ENCODE assay signal across 30 cellular contexts in genomic region chr3:129994883-129995559, GRCh38. TPM values are rescaled to one million over a fixed set of nuclear protein-coding genes. Genes with fewer than 3 reads are reported as not detected.
DNase-seq lines count a peak whose midpoint lies in the region; ATAC-seq, FAIRE-seq and TF ChIP-seq lines count a peak whose summit lies in the region.
"Had no signal": no experiment of that assay in that cellular context is flagged by ENCODE, and none has a peak within 500 bp of the region (broad histone marks: within the 10 kb centered on the region; RNA-seq: fewer than 3 reads in every experiment).

No MANE protein-coding gene starts in this region.

- H3K4me3 ChIP-seq in HepG2 (replicated peaks in 1 of 3; ENCODE audit: insufficient read depth in 1 of 3, low read depth in 2 of 3, low read length in 3 of 3): no peak overlapping the region
- H3K4me3 ChIP-seq in right lobe of liver: no peak overlapping the region
- H3K4me3 ChIP-seq: A549, ascending aorta, GM23248, left lung had no signal

- in situ Hi-C loops in HepG2 (cut with HindIII; ENCODE audit: extremely low pct_ligation_motif_present, low pct_unique_long_range_greater_than_20kb): loop anchor here (5.0 kb wide), 1 partner anchor 53 kb away; no protein-coding TSS in a partner anchor

- TF ChIP-seq POLR2A in HepG2 (IDR thresholded peaks at IDR 0.05; ENCODE audit: insufficient read depth in 1 of 2, low read depth in 2 of 2, low read length in 2 of 2): no peak
- TF ChIP-seq POLR2A in right lobe of liver (IDR thresholded peaks at IDR 0.05): no peak

- TF ChIP-seq CTCF in HepG2 (CRISPR knock-in tag; IDR thresholded peaks at IDR 0.05) (no peak), right lobe of liver (IDR thresholded peaks at IDR 0.05) (no peak)

- H3K9ac ChIP-seq in HepG2 (ENCODE audit: insufficient read depth, low read depth, low read length): no peak overlapping the region
- H3K9ac ChIP-seq: GM23248 had no signal

- H4K20me1 ChIP-seq in HepG2 (ENCODE audit: insufficient read depth, low read length): no peaks in the 10 kb centered on the region

- H3K4me2 ChIP-seq in HepG2 (ENCODE audit: low read depth, low read length): no peak overlapping the region
- H3K4me2 ChIP-seq: A549 had no signal

- no peak overlapping the region for H2AFZ ChIP-seq in HepG2 (ENCODE audit: low read length)
- H2AFZ ChIP-seq: GM23248 had no signal

- ATAC-seq in HepG2: no peak
- no peak for ATAC-seq in right lobe of liver
- ATAC-seq: A549; activated CD4-positive, alpha-beta T cell treated with anti-CD3 and anti-CD28 coated beads for 36 hours; left lung; SK-N-SH treated with all-trans-retinoic acid at 6 μM for 48 hours; T-helper 17 cell had no signal

- FAIRE-seq in HepG2 (lab: Jason Lieb, UNC): no peak
- FAIRE-seq: A549, endometrium had no signal

- BruUV-seq in HepG2 (replicated peaks; lab: Mats Ljungman, UMichigan): no TSS peak

- POLR2A ChIA-PET in HepG2 (lab: Yijun Ruan, JAX): no interaction called here

- H3K4me1 ChIP-seq in HepG2 (ENCODE audit: insufficient read depth, low read length): no peaks in the 10 kb centered on the region
- H3K4me1 ChIP-seq in right lobe of liver: no peaks in the 10 kb centered on the region
- H3K4me1 ChIP-seq: A549, ascending aorta, BE2C, left lung had no signal

- CTCF ChIA-PET in HepG2 (lab: Yijun Ruan, JAX; ENCODE audit: low intra/inter-chr PET ratio, low total read pairs): no interaction called here

- no peak for DNase-seq in HepG2 (ENCODE audit: low spot score)
- DNase-seq in right lobe of liver: no peak
- peak; percentile 86 for DNase-seq in NCI-H82 (lab: John Stamatoyannopoulos, UW)
- peak; percentile 60 for DNase-seq in epithelial cell of prostate (ENCODE audit: low read depth, low spot score)
- DNase-seq in NCI-H510A treated with DMSO at 0.1 percent for 48 hours (lab: John Stamatoyannopoulos, UW): no peak
- no peak for DNase-seq in GDM1 (lab: John Stamatoyannopoulos, UW)
- no peak for DNase-seq in cerebellar nuclear complex (lab: John Stamatoyannopoulos, UW)
- DNase-seq in C1 segment of cervical spinal cord (lab: John Stamatoyannopoulos, UW): no peak
- DNase-seq: activated CD4-positive, alpha-beta T cell treated with anti-CD3 and anti-CD28 coated beads for 36 hours; activated effector memory CD4-positive, alpha-beta T cell treated with anti-CD3 and anti-CD28 coated beads, Interleukin-2, amount 50 U/mL, for 16 hours; activated naive CD8-positive, alpha-beta T cell treated with anti-CD3 and anti-CD28 coated beads for 36 hours; BE2C; central memory CD4-positive, alpha-beta T cell; DMS53; GM23248; left lung; naive B cell; NCI-H146; NCI-H774; nucleus accumbens; OCI-M1; T-helper 17 cell had no signal

- TF ChIP-seq EP300 in HepG2 (IDR thresholded peaks at IDR 0.05; ENCODE audit: low read depth in 2 of 2, low read length in 2 of 2) (no peak), HepG2 (CRISPR knock-in tag; IDR thresholded peaks at IDR 0.05; ENCODE audit: borderline replicate concordance) (no peak)

- no peaks in the 10 kb centered on the region for H3K36me3 ChIP-seq in HepG2 (replicated peaks in 1 of 2; ENCODE audit: control insufficient read depth in 1 of 2, insufficient read depth in 2 of 2, low read length in 2 of 2)
- no peaks in the 10 kb centered on the region for H3K36me3 ChIP-seq in right lobe of liver
- H3K36me3 ChIP-seq: ascending aorta, BE2C, left lung had no signal

- no peak overlapping the region for H3K27ac ChIP-seq in HepG2 (ENCODE audit: extremely low read length, insufficient read depth, low read length)
- no peak overlapping the region for H3K27ac ChIP-seq in right lobe of liver
- no peak overlapping the region for H3K27ac ChIP-seq in epithelial cell of prostate
- H3K27ac ChIP-seq: A549, ascending aorta, GM23248, left lung had no signal

- 6% methylated on average over 5 of the region's 5 CpGs for WGBS in HepG2 (ENCODE audit: low lambda C conversion rate)
- WGBS in right lobe of liver (ENCODE audit: insufficient coverage, low coverage, low lambda C conversion rate, missing lambda C conversion rate): 54% methylated on average over 5 of the region's 5 CpGs

- intact Hi-C loops in HepG2 (cut with micrococcal nuclease; ENCODE audit: unreplicated experiment) (no loop called here), right lobe of liver (cut with DNase I) (no loop called here)

- no peak for TF ChIP-seq RAD21 in HepG2 (CRISPR knock-in tag; IDR thresholded peaks at IDR 0.05)

- H3K27me3 ChIP-seq in HepG2 (ENCODE audit: control insufficient read depth in 1 of 2, insufficient read depth in 2 of 2, low read length in 2 of 2): peaks cover 1 to 24% of the 10 kb centered on the region in 2 experiments; a peak in 4 of 5 replicates
- H3K27me3 ChIP-seq in right lobe of liver: no peaks in the 10 kb centered on the region
- H3K27me3 ChIP-seq: ascending aorta, BE2C had no signal

- H3K9me3 ChIP-seq in HepG2 (ENCODE audit: low read length) (no peaks in the 10 kb centered on the region), right lobe of liver (no peaks in the 10 kb centered on the region)
- H3K9me3 ChIP-seq: A549, ascending aorta, BE2C, left lung had no signal

- H3K79me2 ChIP-seq in HepG2 (ENCODE audit: insufficient read depth, low read length): no peaks in the 10 kb centered on the region

TF ChIP-seq in HepG2, 621 proteins besides CTCF, POLR2A, EP300 and RAD21:
- TF ChIP-seq NBN (conservative IDR thresholded peaks at IDR 0.05) (no peak), ZNF768 (CRISPR knock-in tag; IDR thresholded peaks at IDR 0.05) (peak; percentile 44; the same call in 1 of the 2 replicates)

RNA-seq across cellular contexts. Expression of gene TRH, which starts 20.5 kb away (rescaled TPM):
- total RNA-seq in HepG2 (2016; rRNA removed; fragmentation: Illumina TruSeq; extraction: Trizol) (not detected in 2 replicates), right lobe of liver (not detected)
- total RNA-seq in HepG2 (2016; cell fraction: cytosol; rRNA removed; fragmentation: Illumina TruSeq; extraction: Trizol; ENCODE audit: low read depth): not detected in 2 replicates
- not detected in 2 replicates for total RNA-seq in HepG2 (2016; cell fraction: insoluble cytoplasmic fraction; rRNA removed; fragmentation: Illumina TruSeq; extraction: Trizol)
- not detected in 2 replicates for total RNA-seq in HepG2 (2016; cell fraction: membrane; rRNA removed; fragmentation: Illumina TruSeq; extraction: Trizol)
- not detected in 2 replicates for total RNA-seq in HepG2 (2016; cell fraction: nucleus; rRNA removed; fragmentation: Illumina TruSeq; extraction: Trizol)
- not detected in 2 replicates for polyA plus RNA-seq in HepG2 (2011; rRNA removed)
- not detected in 2 replicates for polyA plus RNA-seq in HepG2 (2011; cell fraction: cytosol; rRNA removed)
- not detected in 2 replicates for polyA plus RNA-seq in HepG2 (2011; cell fraction: nucleus; rRNA removed)
- polyA plus RNA-seq in HepG2 (2012): not detected in 2 replicates
- polyA plus RNA-seq in HepG2 (2016; cell fraction: cytosol; fragmentation: Illumina TruSeq; extraction: Trizol; ENCODE audit: low read depth): not detected in 2 replicates
- polyA plus RNA-seq in HepG2 (2016; cell fraction: insoluble cytoplasmic fraction; fragmentation: Illumina TruSeq; extraction: Trizol; ENCODE audit: low read depth): not detected in 2 replicates
- not detected in 2 replicates for polyA plus RNA-seq in HepG2 (2016; cell fraction: membrane; fragmentation: Illumina TruSeq; extraction: Trizol; ENCODE audit: low read depth)
- not detected in 2 replicates for polyA plus RNA-seq in HepG2 (2016; cell fraction: nucleus; fragmentation: Illumina TruSeq; extraction: Trizol; ENCODE audit: insufficient read depth, low read depth)
- not detected in 2 replicates for polyA minus RNA-seq in HepG2 (2011; rRNA and poly(A)+ RNA removed; ENCODE audit: low replicate concordance)
- not detected in 2 replicates for polyA minus RNA-seq in HepG2 (2011; cell fraction: cytosol; rRNA and poly(A)+ RNA removed)
- polyA minus RNA-seq in HepG2 (2011; cell fraction: nucleus; rRNA and poly(A)+ RNA removed): not detected in 2 replicates
- total RNA-seq: activated CD4-positive, alpha-beta T cell treated with anti-CD3 and anti-CD28 coated beads for 36 hours; activated naive CD8-positive, alpha-beta T cell treated with anti-CD3 and anti-CD28 coated beads for 36 hours; ascending aorta; dermis microvascular lymphatic vessel endothelial cell; G401; GM23248; left lung; M059J; mesenteric fat pad; T-helper 17 cell had no signal
- polyA plus RNA-seq: A549 had no signal

Comparison
In these comparisons a context has a peak if more than half of its experiments do, and no peak if none do; other contexts are left out.
1. DNase-seq: peak in NCI-H82 (single experiment) and epithelial cell of prostate (single experiment); none in HepG2 (single experiment), right lobe of liver (0 of 3), NCI-H510A treated with DMSO at 0.1 percent for 48 hours (single experiment), GDM1 (single experiment), cerebellar nuclear complex (0 of 2) and C1 segment of cervical spinal cord (0 of 14).